Comparison of ENCODE assay signal across 18 cellular contexts in the genomic region with DNA sequence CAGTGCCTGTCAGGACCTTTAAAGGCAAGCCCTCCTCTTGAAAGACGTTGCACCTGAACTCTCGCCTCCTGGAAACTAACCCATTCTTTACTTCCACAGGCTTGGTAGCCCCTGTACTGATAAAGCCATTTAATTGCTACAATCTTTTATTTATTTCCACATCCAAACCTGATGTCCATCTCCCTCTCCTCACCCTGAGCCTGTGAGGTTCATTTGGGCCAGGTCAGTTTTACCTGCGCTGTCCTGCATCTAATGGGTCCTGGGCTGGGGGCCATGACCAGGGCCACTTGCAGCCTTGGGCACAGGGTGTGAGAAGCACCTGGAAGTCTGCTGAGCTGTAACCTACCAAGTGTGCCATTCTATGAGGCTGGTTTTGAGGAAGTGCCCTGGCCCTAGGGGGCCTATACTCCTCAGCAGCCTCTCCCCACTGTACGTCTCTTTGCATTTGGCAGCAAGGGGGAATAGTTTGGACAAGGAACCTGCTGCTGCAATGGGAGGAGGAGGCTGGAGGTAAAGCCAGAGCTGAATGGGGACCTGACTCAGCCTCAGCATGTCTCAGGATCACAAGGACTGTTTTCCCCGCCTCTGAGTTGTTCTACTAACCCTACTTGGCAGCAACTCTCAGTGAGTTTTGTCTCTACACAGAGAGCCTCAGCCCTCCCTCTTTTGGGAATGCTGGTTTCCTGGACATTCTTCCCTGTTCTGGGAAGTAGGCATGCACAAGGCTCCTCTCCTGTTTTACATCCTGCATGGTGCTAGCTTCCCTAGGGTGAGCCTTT. TPM values are rescaled to one million over a fixed set of nuclear protein-coding genes. Genes with fewer than 3 reads are reported as not detected.
DNase-seq lines count a peak whose midpoint lies in the region; ATAC-seq and TF ChIP-seq lines count a peak whose summit lies in the region.
"Had no signal": no experiment of that assay in that cellular context is flagged by ENCODE, and none has a peak within 500 bp of the region (broad histone marks: within the 10 kb centered on the region; RNA-seq: fewer than 3 reads in every experiment).

No MANE protein-coding gene starts in this region.

- TF ChIP-seq POLR2A in testis (IDR thresholded peaks at IDR 0.05) (no peak), thyroid gland (IDR thresholded peaks at IDR 0.05) (no peak)

- H3K9me3 ChIP-seq in endodermal cell (ENCODE audit: control insufficient read depth, low read length) (no peaks in the 10 kb centered on the region), iPS-20b (ENCODE audit: insufficient read depth, low read depth, low read length) (no peaks in the 10 kb centered on the region), testis (no peaks in the 10 kb centered on the region), thyroid gland (no peaks in the 10 kb centered on the region)
- H3K9me3 ChIP-seq: body of pancreas, left lung, upper lobe of right lung had no signal

- CTCF ChIA-PET in activated CD8-positive, alpha-beta memory T cell treated with anti-CD3 and anti-CD28 coated beads, Interleukin-2, amount 10 ng/mL, durations not matched to agents 7 days and 5 days (lab: Charles Lee), result interaction anchor here (1.1 to 1.8 kb wide), 2 partner anchors 22 to 340 kb away, joined by 3 to 4 read pairs; no protein-coding TSS in a partner anchor

- TF ChIP-seq CTCF in endodermal cell (conservative IDR thresholded peaks at IDR 0.05) (no peak), testis (IDR thresholded peaks at IDR 0.05) (no peak), thyroid gland (IDR thresholded peaks at IDR 0.05) (no peak)

- peaks cover 44% of the 10 kb centered on the region for H3K36me3 Mint-ChIP-seq in activated CD8-positive, alpha-beta memory T cell treated with anti-CD3 and anti-CD28 coated beads, Interleukin-2, amount 10 ng/mL, durations not matched to agents 7 days and 5 days
- peaks cover 5% of the 10 kb centered on the region for H3K36me3 Mint-ChIP-seq in endodermal cell (ENCODE audit: low read depth)

- H3K36me3 ChIP-seq in endodermal cell (ENCODE audit: control insufficient read depth, insufficient read depth, low read length) (no peaks in the 10 kb centered on the region), iPS-20b (ENCODE audit: insufficient read depth, low read depth, low read length) (peaks cover 25% of the 10 kb centered on the region), testis (ENCODE audit: low read depth, missing control alignments) (no peaks in the 10 kb centered on the region), thyroid gland (no peaks in the 10 kb centered on the region)
- H3K36me3 ChIP-seq: upper lobe of right lung had no signal

- WGBS in endodermal cell (ENCODE audit: insufficient coverage in 1 of 2, insufficient read length in 1 of 2), 2 experiments, result 88 to 92% methylated on average over 2 to 5 of the region's 5 CpGs
- WGBS in testis, 2 donors, result 75 to 76% methylated on average over 5 of the region's 5 CpGs
- 87 to 90% methylated on average over 5 of the region's 5 CpGs for WGBS in thyroid gland, 2 donors

- no peak overlapping the region for H3K4me3 Mint-ChIP-seq in activated CD8-positive, alpha-beta memory T cell treated with anti-CD3 and anti-CD28 coated beads, Interleukin-2, amount 10 ng/mL, durations not matched to agents 7 days and 5 days
- no peak overlapping the region for H3K4me3 Mint-ChIP-seq in endodermal cell

- no peak overlapping the region for H3K27ac Mint-ChIP-seq in activated CD8-positive, alpha-beta memory T cell treated with anti-CD3 and anti-CD28 coated beads, Interleukin-2, amount 10 ng/mL, durations not matched to agents 7 days and 5 days
- H3K27ac Mint-ChIP-seq in endodermal cell, result peak overlapping the region; percentile 17

- no peak overlapping the region for H3K27ac ChIP-seq in endodermal cell (ENCODE audit: low read depth, low read length)
- peak overlapping the region; percentile 2 for H3K27ac ChIP-seq in iPS-20b (ENCODE audit: low read length)
- H3K27ac ChIP-seq in testis, result no peak overlapping the region
- H3K27ac ChIP-seq in thyroid gland, result no peak overlapping the region
- H3K27ac ChIP-seq: body of pancreas, left lung, upper lobe of right lung had no signal

- ATAC-seq in activated CD8-positive, alpha-beta memory T cell treated with anti-CD3 and anti-CD28 coated beads, Interleukin-2, amount 10 ng/mL, durations not matched to agents 7 days and 5 days, result no peak
- ATAC-seq: activated CD4-positive, CD25-positive, alpha-beta regulatory T cell treated with anti-CD3 and anti-CD28 coated beads, Interleukin-2, amount 50 U/mL, for 24 hours; body of pancreas; left lung; upper lobe of right lung had no signal

- DNase-seq in activated CD8-positive, alpha-beta memory T cell treated with anti-CD3 and anti-CD28 coated beads, Interleukin-2, amount 50 U/mL, for 48 hours, result peak; percentile 34
- DNase-seq in activated CD8-positive, alpha-beta memory T cell treated with anti-CD3 and anti-CD28 coated beads, Interleukin-2, amount 10 ng/mL, durations not matched to agents 7 days and 5 days, result no peak
- no peak for DNase-seq in endodermal cell
- DNase-seq in testis, result peak; percentile 36
- no peak for DNase-seq in thyroid gland
- no peak for DNase-seq in Kasumi-1 (lab: John Stamatoyannopoulos, UW)
- no peak for DNase-seq in NCI-H510A (lab: John Stamatoyannopoulos, UW)
- DNase-seq: activated gamma-delta T cell, body of pancreas, DMS79, hippocampal formation, left lung, NCI-H1092, NCI-H774, upper lobe of right lung had no signal

- H3K4me3 ChIP-seq in endodermal cell (ENCODE audit: low read length), result no peak overlapping the region
- H3K4me3 ChIP-seq in iPS-20b (ENCODE audit: low read length), result no peak overlapping the region
- no peak overlapping the region for H3K4me3 ChIP-seq in testis
- no peak overlapping the region for H3K4me3 ChIP-seq in thyroid gland (replicated peaks in 1 of 3)
- H3K4me3 ChIP-seq: body of pancreas, left lung, smooth muscle cell, upper lobe of right lung had no signal

- H3K4me1 ChIP-seq in endodermal cell (ENCODE audit: control insufficient read depth, insufficient read depth, low read length), result no peaks in the 10 kb centered on the region
- peaks cover 17% of the 10 kb centered on the region for H3K4me1 ChIP-seq in iPS-20b (ENCODE audit: insufficient read depth, low read length)
- H3K4me1 ChIP-seq in testis, result no peaks in the 10 kb centered on the region
- H3K4me1 ChIP-seq in thyroid gland, result no peaks in the 10 kb centered on the region
- H3K4me1 ChIP-seq: body of pancreas, left lung, upper lobe of right lung had no signal

- H3K27me3 Mint-ChIP-seq in activated CD8-positive, alpha-beta memory T cell treated with anti-CD3 and anti-CD28 coated beads, Interleukin-2, amount 10 ng/mL, durations not matched to agents 7 days and 5 days, result no peaks in the 10 kb centered on the region
- H3K27me3 Mint-ChIP-seq in endodermal cell (ENCODE audit: insufficient read depth), result no peaks in the 10 kb centered on the region

- H3K9me3 Mint-ChIP-seq in activated CD8-positive, alpha-beta memory T cell treated with anti-CD3 and anti-CD28 coated beads, Interleukin-2, amount 10 ng/mL, durations not matched to agents 7 days and 5 days (ENCODE audit: low read depth), result no peaks in the 10 kb centered on the region
- H3K9me3 Mint-ChIP-seq in endodermal cell, result no peaks in the 10 kb centered on the region

- no peaks in the 10 kb centered on the region for H3K27me3 ChIP-seq in endodermal cell (ENCODE audit: control insufficient read depth, insufficient read depth, low read length, poor library complexity, severe bottlenecking)
- H3K27me3 ChIP-seq in iPS-20b (ENCODE audit: insufficient read depth, low read length), result no peaks in the 10 kb centered on the region
- no peaks in the 10 kb centered on the region for H3K27me3 ChIP-seq in testis
- H3K27me3 ChIP-seq in thyroid gland, result no peaks in the 10 kb centered on the region
- H3K27me3 ChIP-seq: body of pancreas, left lung, upper lobe of right lung had no signal

- H3K9ac ChIP-seq in endodermal cell (ENCODE audit: extremely low read depth, low read length, poor library complexity, severe bottlenecking) (no peak overlapping the region), iPS-20b (ENCODE audit: low read depth, low read length) (no peak overlapping the region; the same call in 1 of the 2 replicates)

- no peaks in the 10 kb centered on the region for H3K4me1 Mint-ChIP-seq in activated CD8-positive, alpha-beta memory T cell treated with anti-CD3 and anti-CD28 coated beads, Interleukin-2, amount 10 ng/mL, durations not matched to agents 7 days and 5 days
- no peaks in the 10 kb centered on the region for H3K4me1 Mint-ChIP-seq in endodermal cell

- intact Hi-C loops in testis (cut with DNase I; ENCODE audit: low total_unique reads) (no loop called here), thyroid gland (cut with DNase I) (no loop called here)

RNA-seq across cellular contexts. Expression of a gene that starts 53.8 kb away (rescaled TPM):
- total RNA-seq in activated CD8-positive, alpha-beta memory T cell treated with anti-CD3 and anti-CD28 coated beads, Interleukin-2, amount 10 ng/mL, durations not matched to agents 7 days and 5 days, result 10 to 100 TPM; 79.7 to 91.1 TPM
- total RNA-seq in endodermal cell (10 to 100 TPM; 22.6 to 34.4 TPM), testis (10 to 100 TPM in 1 of 2 donors, 1 to 10 TPM in 1; 7.9 to 16.9 TPM), thyroid gland (1 to 10 TPM; 1.6 to 6.6 (median 4.8) TPM)
- 20.9 TPM for polyA plus RNA-seq in endodermal cell (2013, experiment 1 of 2)
- 21.0 TPM for polyA plus RNA-seq in endodermal cell (2013, experiment 2 of 2)
- 9.5 TPM for polyA plus RNA-seq in testis (ENCODE audit: insufficient read depth, low read depth, low replicate concordance)

RNA-seq across cellular contexts. Expression of a gene that starts 56.1 kb away (rescaled TPM):
- total RNA-seq in activated CD8-positive, alpha-beta memory T cell treated with anti-CD3 and anti-CD28 coated beads, Interleukin-2, amount 10 ng/mL, durations not matched to agents 7 days and 5 days, result 10 to 100 TPM; 34.1 to 46.5 TPM
- 10 to 100 TPM; 35.3 to 48.5 TPM for total RNA-seq in endodermal cell
- 38.7 TPM for polyA plus RNA-seq in endodermal cell (2013, experiment 1 of 2)
- 36.3 TPM for polyA plus RNA-seq in endodermal cell (2013, experiment 2 of 2)
- 10 to 100 TPM; 22.5 to 28.6 TPM for total RNA-seq in testis
- polyA plus RNA-seq in testis (ENCODE audit: insufficient read depth, low read depth, low replicate concordance), result 29.2 TPM
- total RNA-seq in thyroid gland, result 10 to 100 TPM; 20.4 to 24.5 (median 22.7) TPM

Comparison
In these comparisons a context has a peak if more than half of its experiments do, and no peak if none do; other contexts are left out.
1. DNase-seq: peak in activated CD8-positive, alpha-beta memory T cell treated with anti-CD3 and anti-CD28 coated beads, Interleukin-2, amount 50 U/mL, for 48 hours (single experiment) and testis (single experiment); none in activated CD8-positive, alpha-beta memory T cell treated with anti-CD3 and anti-CD28 coated beads, Interleukin-2, amount 10 ng/mL, durations not matched to agents 7 days and 5 days (single experiment), endodermal cell (single experiment), thyroid gland (0 of 2), Kasumi-1 (0 of 2) and NCI-H510A (single experiment).